In genomic region chr10:73875139-73875475, GRCh38 we compare ENCODE assay signal across 8 cellular contexts. TPM values are rescaled to one million over a fixed set of nuclear protein-coding genes. Genes with fewer than 3 reads are reported as not detected.
A peak's percentile ranks its signal among the peaks of the same experiment; 100 is the strongest.
DNase-seq lines count a peak whose midpoint lies in the region; ATAC-seq, FAIRE-seq and TF ChIP-seq lines count a peak whose summit lies in the region.

No MANE protein-coding gene starts in this region.

- POLR2A ChIA-PET in naive thymus-derived CD4-positive, alpha-beta T cell (lab: Charles Lee), result interaction anchor here (0.6 to 13.8 kb wide), 4 partner anchors 19 to 1160 kb away, joined by 3 to 327 read pairs (median 4); no protein-coding TSS in a partner anchor

- peaks cover 34% of the 10 kb centered on the region for H3K4me1 ChIP-seq in KMS-11 (ENCODE audit: low read depth, poor library complexity, severe bottlenecking)
- H3K4me1 ChIP-seq in breast epithelium, result peaks cover 6 to 17% of the 10 kb centered on the region in 2 donors
- H3K4me1 ChIP-seq in naive thymus-derived CD4-positive, alpha-beta T cell (ENCODE audit: control insufficient read depth in 2 of 2, insufficient read depth in 2 of 2, low read length in 2 of 2), result peaks cover 34 to 51% of the 10 kb centered on the region in 2 donors

- peaks cover 0 to 19% (median 4%) of the 10 kb centered on the region in 5 donors for H3K36me3 Mint-ChIP-seq in naive thymus-derived CD4-positive, alpha-beta T cell

- H3K27me3 Mint-ChIP-seq in naive thymus-derived CD4-positive, alpha-beta T cell, result peaks cover 0 to 2% (median 0%) of the 10 kb centered on the region in 5 donors

- peaks cover 4% of the 10 kb centered on the region; the same call in 1 of the 2 replicates for H3K36me3 ChIP-seq in KMS-11 (ENCODE audit: insufficient read depth)
- no peaks in the 10 kb centered on the region for H3K36me3 ChIP-seq in breast epithelium
- peaks cover 0 to 30% (median 6%) of the 10 kb centered on the region in 3 experiments for H3K36me3 ChIP-seq in naive thymus-derived CD4-positive, alpha-beta T cell (ENCODE audit: control insufficient read depth in 2 of 3, insufficient read depth in 3 of 3, low read length in 3 of 3)

- H3K9me3 Mint-ChIP-seq in naive thymus-derived CD4-positive, alpha-beta T cell, result no peaks in the 10 kb centered on the region

- peaks cover 34% of the 10 kb centered on the region for H3K79me2 ChIP-seq in KMS-11 (ENCODE audit: insufficient read depth, low read depth)

- peak overlapping the region; percentile 65 for H3K4me3 ChIP-seq in AG10803 (ENCODE audit: low read length)
- no peak overlapping the region for H3K4me3 ChIP-seq in KMS-11 (IDR thresholded peaks at IDR 0.05; ENCODE audit: insufficient read depth, low read depth, low read length)
- peak overlapping the region; percentile 89 to 98 (median 89) for H3K4me3 ChIP-seq in breast epithelium
- peak overlapping the region; percentile 94 for H3K4me3 ChIP-seq in naive thymus-derived CD4-positive, alpha-beta T cell (ENCODE audit: low read length)

- DNase-seq in AG10803 (ENCODE audit: low read depth), result no peak
- peak; percentile 42 for DNase-seq in GM19239 (ENCODE audit: insufficient read length, low spot score)
- DNase-seq in breast epithelium (ENCODE audit: low spot score in 2 of 2), result no peak
- DNase-seq in naive thymus-derived CD4-positive, alpha-beta T cell, result peak in 7 of 9 donors; percentile 57 to 87 (median 75)
- DNase-seq in occipital lobe (lab: John Stamatoyannopoulos, UW), result no peak
- DNase-seq in amygdala (lab: John Stamatoyannopoulos, UW), result no peak
- DNase-seq in C1 segment of cervical spinal cord (lab: John Stamatoyannopoulos, UW), result no peak

- peak; percentile 84 for FAIRE-seq in GM19239 (lab: Jason Lieb, UNC)

- TF ChIP-seq CTCF in AG10803 (conservative IDR thresholded peaks at IDR 0.05; ENCODE audit: low read length) (no peak), KMS-11 (conservative IDR thresholded peaks at IDR 0.05; ENCODE audit: low read depth, low read length) (no peak), breast epithelium (IDR thresholded peaks at IDR 0.05) (no peak)

- peak overlapping the region; percentile 82 to 96 (median 90) for H3K4me3 Mint-ChIP-seq in naive thymus-derived CD4-positive, alpha-beta T cell

- H4K20me1 ChIP-seq in KMS-11 (ENCODE audit: insufficient read depth), result 0 out of 2 replicates have a peak, but pooled peaks cover 5% of the 10 kb centered on the region

- peak overlapping the region; percentile 85 for H2AFZ ChIP-seq in KMS-11 (ENCODE audit: low read depth)

- TF ChIP-seq POLR2A in breast epithelium (IDR thresholded peaks at IDR 0.05), result no peak

- CTCF ChIA-PET in naive thymus-derived CD4-positive, alpha-beta T cell (lab: Charles Lee), result interaction anchor here (0.6 to 9.9 kb wide), 3 partner anchors 16 to 1245 kb away, joined by 3 to 288 read pairs (median 4); no protein-coding TSS in a partner anchor

- H3K9me3 ChIP-seq in breast epithelium, result no peaks in the 10 kb centered on the region
- H3K9me3 ChIP-seq in naive thymus-derived CD4-positive, alpha-beta T cell (ENCODE audit: control insufficient read depth in 2 of 3, low read length in 3 of 3), result no peaks in the 10 kb centered on the region

- intact Hi-C loops in breast epithelium (cut with DNase I; ENCODE audit: low total_unique reads), result no loop called here
- intact Hi-C loops in naive thymus-derived CD4-positive, alpha-beta T cell (cut with micrococcal nuclease), result loop anchor here (1.0 to 10.0 kb wide), 10 partner anchors 10 to 1360 kb away; partner anchors contain the start of genes ADK (in 1 of the 2), ANXA7 (in 1 of the 2), AP3M1 (in 1 of the 2) and COMTD1 (in 1 of the 2)

- peak; percentile 53 for ATAC-seq in naive thymus-derived CD4-positive, alpha-beta T cell

- peak overlapping the region; percentile 46; the same call in 1 of the 2 replicates for H3K9ac ChIP-seq in KMS-11

- H3K27ac ChIP-seq in KMS-11, result no peak overlapping the region
- peak overlapping the region in 1 of 2 donors; percentile 42 for H3K27ac ChIP-seq in breast epithelium
- peak overlapping the region; percentile 86 for H3K27ac ChIP-seq in naive thymus-derived CD4-positive, alpha-beta T cell (ENCODE audit: low read depth, low read length)

- peaks cover 41 to 83% (median 73%) of the 10 kb centered on the region in 7 donors for H3K4me1 Mint-ChIP-seq in naive thymus-derived CD4-positive, alpha-beta T cell

- no peaks in the 10 kb centered on the region for H3K27me3 ChIP-seq in KMS-11 (ENCODE audit: insufficient read depth, low read depth)
- no peaks in the 10 kb centered on the region for H3K27me3 ChIP-seq in breast epithelium
- no peaks in the 10 kb centered on the region for H3K27me3 ChIP-seq in naive thymus-derived CD4-positive, alpha-beta T cell (ENCODE audit: control insufficient read depth in 2 of 2, insufficient read depth in 2 of 2, low read length in 2 of 2)

- H3K27ac Mint-ChIP-seq in naive thymus-derived CD4-positive, alpha-beta T cell, result peak overlapping the region; percentile 73 to 95 (median 89)

- H3K4me2 ChIP-seq in KMS-11, result peak overlapping the region; percentile 89

RNA-seq across cellular contexts. Expression of gene CAMK2G, which starts 0.8 kb away (rescaled TPM):
- 10 to 100 TPM; 22.6 to 28.0 (median 27.2) TPM for total RNA-seq in breast epithelium
- total RNA-seq in naive thymus-derived CD4-positive, alpha-beta T cell, result 10 to 100 TPM; 44.6 to 70.9 (median 61.9) TPM
- 1 to 10 TPM; 5.6 to 6.3 TPM for polyA plus RNA-seq in naive thymus-derived CD4-positive, alpha-beta T cell
- 64.1 TPM for total RNA-seq in occipital lobe

RNA-seq across cellular contexts. Expression of gene PLAU, which starts 35.8 kb away (rescaled TPM):
- total RNA-seq in breast epithelium (10 to 100 TPM in 1 of 3 donors, 1 to 10 TPM in 2; 4.2 to 11.0 (median 5.2) TPM), occipital lobe (0.94 TPM)
- total RNA-seq in naive thymus-derived CD4-positive, alpha-beta T cell, result under 1 TPM; 0.42 to 0.97 (median 0.78) TPM
- polyA plus RNA-seq in naive thymus-derived CD4-positive, alpha-beta T cell, result not detected

Comparison
In these comparisons a context has a peak if more than half of its experiments do, and no peak if none do; other contexts are left out.
1. DNase-seq: peak in GM19239 (single experiment) and naive thymus-derived CD4-positive, alpha-beta T cell (7 of 9); none in AG10803 (single experiment), breast epithelium (0 of 2), occipital lobe (single experiment), amygdala (0 of 56) and C1 segment of cervical spinal cord (0 of 14).